In the genomic region with DNA sequence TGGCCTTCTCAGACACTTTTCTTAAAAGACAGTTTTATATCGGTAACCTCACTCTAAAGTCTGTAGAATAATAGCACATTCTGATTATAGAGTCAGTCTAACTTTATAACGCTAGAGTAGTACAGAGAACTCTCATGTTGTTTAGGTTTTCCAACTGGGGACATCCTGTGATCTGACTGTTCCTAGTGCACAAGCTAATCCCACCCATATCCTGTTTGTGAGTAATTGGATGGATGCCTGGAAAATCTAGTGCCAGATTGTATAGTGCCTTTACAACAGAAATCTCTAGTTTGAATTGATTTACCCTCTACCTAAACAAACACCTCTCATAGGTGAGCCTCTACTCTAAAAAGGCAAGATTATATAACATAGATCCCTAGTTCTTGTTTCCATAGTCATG, we compare ENCODE assay signal across 13 cellular contexts.
DNase-seq lines count a peak whose midpoint lies in the region; ATAC-seq, FAIRE-seq and TF ChIP-seq lines count a peak whose summit lies in the region.
"Had no signal": no experiment of that assay in that cellular context is flagged by ENCODE, and none has a peak within 500 bp of the region (broad histone marks: within the 10 kb centered on the region; RNA-seq: fewer than 3 reads in every experiment).

No MANE protein-coding gene starts in this region.

- H3K4me1 ChIP-seq in HCT116 (ENCODE audit: control insufficient read depth in 1 of 2, insufficient read depth in 2 of 2, low read length in 2 of 2) (peaks cover 0 to 14% of the 10 kb centered on the region in 2 experiments; a peak in 1 of 4 replicates), GM12878 (ENCODE audit: control insufficient read depth, insufficient read depth, low read length) (no peaks in the 10 kb centered on the region)

- H3K79me2 ChIP-seq in HCT116 (ENCODE audit: insufficient read depth, low read length) = no peaks in the 10 kb centered on the region
- peaks cover 53% of the 10 kb centered on the region for H3K79me2 ChIP-seq in GM12878 (ENCODE audit: control insufficient read depth, insufficient read depth, low read length)

- H4K20me1 ChIP-seq in HCT116 (ENCODE audit: insufficient read depth) (no peaks in the 10 kb centered on the region), GM12878 (ENCODE audit: control insufficient read depth, insufficient read depth) (no peaks in the 10 kb centered on the region)

- in situ Hi-C loops in GM12878 (cut with MboI) = no loop called here

- no peak overlapping the region for H3K27ac ChIP-seq in HCT116 (ENCODE audit: low read depth, low read length)
- H3K27ac ChIP-seq in GM12878 (ENCODE audit: control insufficient read depth, insufficient read depth) = 0 out of 2 replicates have a peak overlapping the region, but pooled peaks have one; percentile 24

- H3K4me3 ChIP-seq in AG04449 (ENCODE audit: low read depth, low read length) (no peak overlapping the region), HCT116 (replicated peaks in 1 of 2; ENCODE audit: low read depth in 1 of 2, low read length in 2 of 2) (no peak overlapping the region), GM12878 (no peak overlapping the region), kidney epithelial cell (ENCODE audit: low read depth, low read length) (no peak overlapping the region)
- H3K4me3 ChIP-seq: tibial artery had no signal

- intact Hi-C loops in HCT116 (cut with micrococcal nuclease) = no loop called here
- intact Hi-C loops in GM12878 (cut with micrococcal nuclease; ENCODE audit: unreplicated experiment) = no loop called here

- RAD21 ChIA-PET in HCT116 (lab: Charles Lee; ENCODE audit: low non-redundant PET in 1 of 2, low total read pairs in 2 of 2, uncharacterized antibody in 2 of 2, unreplicated experiment in 2 of 2) (no interaction called here), GM12878 (lab: Charles Lee; ENCODE audit: unreplicated experiment) (interaction anchor here (0.9 to 1.2 kb wide), 2 partner anchors 10 to 13 kb away, joined by 3 read pairs; no protein-coding TSS in a partner anchor)

- WGBS in GM12878 (ENCODE audit: insufficient coverage, insufficient replicate concordance, low lambda C conversion rate, missing lambda C conversion rate) = 100% methylated on average over 2 of the region's 2 CpGs

- TF ChIP-seq RAD21 in HCT116 (IDR thresholded peaks at IDR 0.05; ENCODE audit: low read depth) (no peak), GM12878 (IDR thresholded peaks at IDR 0.05; ENCODE audit: insufficient read depth, low read depth, low read length) (no peak)

- CTCF ChIA-PET in AG04449 (lab: Yijun Ruan, JAX) = no interaction called here
- CTCF ChIA-PET in HCT116 (lab: Charles Lee) = no interaction called here
- CTCF ChIA-PET in GM12878 (lab: Yijun Ruan, JAX) = interaction anchor here (1.1 kb wide), 1 partner anchor 9 kb away, joined by 3 read pairs; no protein-coding TSS in a partner anchor

- SMC1A ChIA-PET in GM12878 (lab: Charles Lee; ENCODE audit: uncharacterized antibody, unreplicated experiment) = no interaction called here

- H3K9me2 ChIP-seq in HCT116 (ENCODE audit: insufficient read depth) = no peaks in the 10 kb centered on the region

- H2AFZ ChIP-seq in HCT116 (ENCODE audit: low read depth, low read length, poor library complexity, severe bottlenecking) (no peak overlapping the region), GM12878 (ENCODE audit: control insufficient read depth, low read depth, low read length) (no peak overlapping the region)

- ATAC-seq in HCT116 (no peak), GM12878 (peak; percentile 36; the same call in 2 of the 3 replicates), GM19328 (IDR thresholded peaks at IDR 0.05; ENCODE audit: unreplicated experiment) (no peak), GM19467 (IDR thresholded peaks at IDR 0.05; ENCODE audit: unreplicated experiment) (no peak)
- ATAC-seq: left colon had no signal

- H3K9me3 ChIP-seq in HCT116 (ENCODE audit: control insufficient read depth in 1 of 2, insufficient read depth in 1 of 2, low read depth in 1 of 2, low read length in 2 of 2) (no peaks in the 10 kb centered on the region), GM12878 (replicated peaks; ENCODE audit: control insufficient read depth, insufficient read depth, low read length) (peaks cover 17% of the 10 kb centered on the region)
- H3K9me3 ChIP-seq: tibial artery had no signal

- POLR2A ChIA-PET in AG04449 (lab: Yijun Ruan, JAX) (no interaction called here), HCT116 (lab: Charles Lee) (no interaction called here), GM12878 (lab: Charles Lee) (no interaction called here)

- H3K9ac ChIP-seq in HCT116 (ENCODE audit: low read length) (no peak overlapping the region), GM12878 (ENCODE audit: control insufficient read depth, insufficient read depth, low read length) (no peak overlapping the region)

- TF ChIP-seq CTCF in AG04449 (IDR thresholded peaks at IDR 0.05; ENCODE audit: insufficient read depth, low read length, missing control alignments) (no peak), HCT116 (IDR thresholded peaks at IDR 0.05 in 2 of 3, conservative IDR thresholded peaks at IDR 0.05 in 1 of 3; ENCODE audit: borderline replicate concordance in 1 of 3, insufficient read depth in 1 of 3, low read depth in 2 of 3, low read length in 2 of 3) (no peak), GM12878 (IDR thresholded peaks at IDR 0.05 in 2 of 3, conservative IDR thresholded peaks at IDR 0.05 in 1 of 3; ENCODE audit: control insufficient read depth in 2 of 3, extremely low read depth in 1 of 3, insufficient read depth in 1 of 3, low read depth in 3 of 3, low read length in 3 of 3) (no peak), kidney epithelial cell (IDR thresholded peaks at IDR 0.05; ENCODE audit: insufficient read depth, low read length, poor library complexity, severe bottlenecking) (no peak)

- no peak for TF ChIP-seq POLR2A in HCT116 (IDR thresholded peaks at IDR 0.05; ENCODE audit: borderline replicate concordance, extremely low read depth, insufficient read depth, insufficient read length)
- no peak for TF ChIP-seq POLR2A in GM12878 (IDR thresholded peaks at IDR 0.05; ENCODE audit: low read depth, low read length)

- DNase-seq in AG04449 (ENCODE audit: low read depth, low spot score) = peak; percentile 26
- DNase-seq in HCT116 (ENCODE audit: low read depth, low spot score) = no peak
- DNase-seq in GM12878 (ENCODE audit: low read depth, low spot score) = no peak
- peak; percentile 12 for DNase-seq in kidney epithelial cell (ENCODE audit: low read depth)
- no peak for DNase-seq in OCI-M1 (lab: John Stamatoyannopoulos, UW)
- DNase-seq in SK-N-DZ (ENCODE audit: low spot score) = no peak
- DNase-seq: activated CD4-positive, alpha-beta T cell treated with anti-CD3 and anti-CD28 coated beads for 4 hours; caudate nucleus; left colon; NCI-H510A treated with DMSO at 0.1 percent for 48 hours; tibial artery had no signal

- H3K4me2 ChIP-seq in HCT116 (ENCODE audit: low read length) = peak overlapping the region; percentile 20
- H3K4me2 ChIP-seq in GM12878 (ENCODE audit: control insufficient read depth, insufficient read depth) = no peak overlapping the region

- BruUV-seq in HCT116 (replicated peaks; lab: Mats Ljungman, UMichigan) (no TSS peak), GM12878 (replicated peaks; lab: Mats Ljungman, UMichigan) (no TSS peak)

- peak; percentile 38 for FAIRE-seq in GM12878 (lab: Jason Lieb, UNC)

- no peaks in the 10 kb centered on the region for H3K27me3 ChIP-seq in HCT116 (ENCODE audit: insufficient read depth, low read length)
- no peaks in the 10 kb centered on the region for H3K27me3 ChIP-seq in GM12878 (replicated peaks in 1 of 2; ENCODE audit: control insufficient read depth in 2 of 2, insufficient read depth in 2 of 2, low read length in 1 of 2)
- no peaks in the 10 kb centered on the region for H3K27me3 ChIP-seq in kidney epithelial cell (ENCODE audit: control insufficient read depth, insufficient read depth, low read length)
- H3K27me3 ChIP-seq: tibial artery had no signal

- H3K36me3 ChIP-seq in HCT116 (ENCODE audit: control insufficient read depth in 1 of 2, insufficient read depth in 2 of 2, low read length in 2 of 2) (no peaks in the 10 kb centered on the region), GM12878 (ENCODE audit: control insufficient read depth in 2 of 2, insufficient read depth in 2 of 2, low read length in 1 of 2) (peaks cover 0 to 5% of the 10 kb centered on the region in 2 experiments; a peak in 1 of 4 replicates), kidney epithelial cell (ENCODE audit: control insufficient read depth, insufficient read depth, low read length) (no peaks in the 10 kb centered on the region)
- H3K36me3 ChIP-seq: tibial artery had no signal

- no peak for TF ChIP-seq EP300 in GM12878 (IDR thresholded peaks at IDR 0.05; ENCODE audit: borderline replicate concordance in 1 of 2, control insufficient read depth in 1 of 2, low read depth in 2 of 2, low read length in 2 of 2)

TF ChIP-seq in HCT116, 20 proteins besides CTCF, POLR2A, EP300 and RAD21:
- TF ChIP-seq FOSL1 (IDR thresholded peaks at IDR 0.05; ENCODE audit: low read depth) (peak; percentile 15; the same call in 1 of the 2 replicates), TCF7L2 (IDR thresholded peaks at IDR 0.05; ENCODE audit: borderline replicate concordance, extremely low read depth, insufficient read depth, insufficient read length) (peak; percentile 18), SP1 (IDR thresholded peaks at IDR 0.05; ENCODE audit: low read depth) (peak; percentile 5; the same call in 1 of the 2 replicates), ELF1 (IDR thresholded peaks at IDR 0.05; ENCODE audit: borderline replicate concordance, low read depth) (no peak), EZH2phosphoT487 (IDR thresholded peaks at IDR 0.05; ENCODE audit: borderline replicate concordance) (no peak)

TF ChIP-seq in GM12878, 131 proteins besides CTCF, POLR2A, EP300 and RAD21 (continues in another document):
- no peak for TF ChIP-seq HDAC6 (IDR thresholded peaks at IDR 0.05; ENCODE audit: unreplicated experiment)
- no peak for TF ChIP-seq KDM1A (IDR thresholded peaks at IDR 0.05; ENCODE audit: borderline replicate concordance)
- no peak for TF ChIP-seq MTA2 (IDR thresholded peaks at IDR 0.05; ENCODE audit: low read depth)
- TF ChIP-seq, protein P1, sequence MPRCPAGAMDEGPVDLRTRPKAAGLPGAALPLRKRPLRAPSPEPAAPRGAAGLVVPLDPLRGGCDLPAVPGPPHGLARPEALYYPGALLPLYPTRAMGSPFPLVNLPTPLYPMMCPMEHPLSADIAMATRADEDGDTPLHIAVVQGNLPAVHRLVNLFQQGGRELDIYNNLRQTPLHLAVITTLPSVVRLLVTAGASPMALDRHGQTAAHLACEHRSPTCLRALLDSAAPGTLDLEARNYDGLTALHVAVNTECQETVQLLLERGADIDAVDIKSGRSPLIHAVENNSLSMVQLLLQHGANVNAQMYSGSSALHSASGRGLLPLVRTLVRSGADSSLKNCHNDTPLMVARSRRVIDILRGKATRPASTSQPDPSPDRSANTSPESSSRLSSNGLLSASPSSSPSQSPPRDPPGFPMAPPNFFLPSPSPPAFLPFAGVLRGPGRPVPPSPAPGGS (IDR thresholded peaks at IDR 0.05; ENCODE audit: borderline replicate concordance, insufficient read depth, low read depth, low read length, poor library complexity, severe bottlenecking) = no peak
- TF ChIP-seq CBFB (IDR thresholded peaks at IDR 0.05; ENCODE audit: low read depth) = no peak
- TF ChIP-seq NFIC (IDR thresholded peaks at IDR 0.05; ENCODE audit: low read depth, low read length) = no peak

Comparison
In these comparisons a context has a peak if more than half of its experiments do, and no peak if none do; other contexts are left out.
1. DNase-seq: peak in AG04449 (single experiment) and kidney epithelial cell (single experiment); none in HCT116 (single experiment), GM12878 (single experiment), OCI-M1 (single experiment) and SK-N-DZ (single experiment).